In genomic region chr2:207091175-207091574, GRCh38 we compare ENCODE assay signal across 25 cellular contexts.
DNase-seq lines count a peak whose midpoint lies in the region; ATAC-seq and TF ChIP-seq lines count a peak whose summit lies in the region.
"Had no signal": no experiment of that assay in that cellular context is flagged by ENCODE, and none has a peak within 500 bp of the region (broad histone marks: within the 10 kb centered on the region; RNA-seq: fewer than 3 reads in every experiment).

No MANE protein-coding gene starts in this region.

- no peaks in the 10 kb centered on the region for H3K4me1 ChIP-seq in right lobe of liver
- no peaks in the 10 kb centered on the region for H3K4me1 ChIP-seq in prostate gland (replicated peaks)
- H3K4me1 ChIP-seq: testis had no signal

- H3K36me3 ChIP-seq in right lobe of liver (peaks cover 0 to 4% (median 0%) of the 10 kb centered on the region in 4 donors), prostate gland (no peaks in the 10 kb centered on the region)

- H3K27me3 ChIP-seq in right lobe of liver (no peaks in the 10 kb centered on the region), prostate gland (replicated peaks; ENCODE audit: insufficient read depth) (no peaks in the 10 kb centered on the region)
- H3K27me3 ChIP-seq: spleen, testis had no signal

- H3K27me3 Mint-ChIP-seq in WTC11 (ENCODE audit: low read depth) (no peaks in the 10 kb centered on the region), glutamatergic neuron (ENCODE audit: unreplicated experiment) (peaks cover 19% of the 10 kb centered on the region)
- H3K27me3 Mint-ChIP-seq: activated naive CD4-positive, alpha-beta T cell treated with anti-CD3 and anti-CD28 coated beads, Interleukin-2, amount 50 U/mL, for 24 hours; CD4-positive, alpha-beta memory T cell; memory B cell had no signal

- in situ Hi-C loops in GM13977 (cut with MboI; ENCODE audit: low pct_unique_long_range_greater_than_20kb, low sequenced_read_pairs, unreplicated experiment) = no loop called here

- H3K4me3 ChIP-seq in right lobe of liver = no peak overlapping the region
- H3K4me3 ChIP-seq in prostate gland = no peak overlapping the region
- H3K4me3 ChIP-seq: GM23248, K562, spleen, testis had no signal

- H3K27ac Mint-ChIP-seq in WTC11 (peak overlapping the region; percentile 39; the same call in 1 of the 2 replicates), glutamatergic neuron (ENCODE audit: unreplicated experiment) (peak overlapping the region; percentile 65)
- H3K27ac Mint-ChIP-seq: memory B cell; stimulated activated effector memory CD8-positive, alpha-beta T cell treated with anti-CD3 and anti-CD28 coated beads, Interleukin-12 subunit alpha, Interleukin-12 subunit beta, amount 100 ng/mL, for 72 hours; T-helper 2 cell treated with Interferon-gamma antibody and Interleukin-4, amounts not matched to agents 5 μg/mL and 100 μg/mL, for 36 hours had no signal

- ATAC-seq in WTC11 (no peak), right lobe of liver (peak; percentile 64 to 75 (median 69)), HG02588 (IDR thresholded peaks at IDR 0.05; ENCODE audit: unreplicated experiment) (no peak), GM21723 (IDR thresholded peaks at IDR 0.05; ENCODE audit: unreplicated experiment) (no peak)
- ATAC-seq: K562; stimulated activated effector memory CD8-positive, alpha-beta T cell treated with anti-CD3 and anti-CD28 coated beads, Interleukin-12 subunit alpha, Interleukin-12 subunit beta, amount 100 ng/mL, for 72 hours had no signal

- POLR2A ChIA-PET in WTC11 (lab: Charles Lee) = no interaction called here

- intact Hi-C loops in right lobe of liver (cut with DNase I) = no loop called here
- intact Hi-C loops in prostate gland (cut with DNase I) = no loop called here

- H3K9me3 Mint-ChIP-seq in WTC11 (no peaks in the 10 kb centered on the region), glutamatergic neuron (ENCODE audit: unreplicated experiment) (peaks cover 25% of the 10 kb centered on the region)
- H3K9me3 Mint-ChIP-seq: activated naive CD4-positive, alpha-beta T cell treated with anti-CD3 and anti-CD28 coated beads, Interleukin-2, amount 50 U/mL, for 24 hours; CD4-positive, alpha-beta memory T cell; stimulated activated effector memory CD8-positive, alpha-beta T cell treated with anti-CD3 and anti-CD28 coated beads, Interleukin-12 subunit alpha, Interleukin-12 subunit beta, amount 100 ng/mL, for 72 hours had no signal

- TF ChIP-seq CTCF in WTC11 (IDR thresholded peaks at IDR 0.05) = no peak
- no peak for TF ChIP-seq CTCF in glutamatergic neuron (IDR thresholded peaks at IDR 0.05; ENCODE audit: partially characterized antibody, unreplicated experiment)
- no peak for TF ChIP-seq CTCF in right lobe of liver (IDR thresholded peaks at IDR 0.05)
- TF ChIP-seq CTCF in prostate gland (IDR thresholded peaks at IDR 0.05) = no peak
- TF ChIP-seq CTCF in GM13977 (IDR thresholded peaks at IDR 0.05; ENCODE audit: extremely low read depth, insufficient read depth, missing control alignments) = no peak

- no peak overlapping the region for H3K4me3 Mint-ChIP-seq in WTC11
- peak overlapping the region; percentile 60 for H3K4me3 Mint-ChIP-seq in glutamatergic neuron (ENCODE audit: unreplicated experiment)
- H3K4me3 Mint-ChIP-seq: activated naive CD4-positive, alpha-beta T cell treated with anti-CD3 and anti-CD28 coated beads, Interleukin-2, amount 50 U/mL, for 24 hours; memory B cell; stimulated activated effector memory CD8-positive, alpha-beta T cell treated with anti-CD3 and anti-CD28 coated beads, Interleukin-12 subunit alpha, Interleukin-12 subunit beta, amount 100 ng/mL, for 72 hours; T-helper 2 cell treated with Interferon-gamma antibody and Interleukin-4, amounts not matched to agents 5 μg/mL and 100 μg/mL, for 36 hours had no signal

- H3K9me3 ChIP-seq in right lobe of liver (no peaks in the 10 kb centered on the region), prostate gland (no peaks in the 10 kb centered on the region)
- H3K9me3 ChIP-seq: testis had no signal

- WGBS in right lobe of liver (ENCODE audit: insufficient coverage, low coverage, low lambda C conversion rate, missing lambda C conversion rate) = 36% methylated on average over 2 of the region's 2 CpGs
- 83% methylated on average over 2 of the region's 2 CpGs for WGBS in prostate gland

- H3K36me3 Mint-ChIP-seq in WTC11 = peaks cover 4% of the 10 kb centered on the region
- H3K36me3 Mint-ChIP-seq in glutamatergic neuron (ENCODE audit: unreplicated experiment) = no peaks in the 10 kb centered on the region

- no peak for DNase-seq in WTC11 (ENCODE audit: low spot score)
- no peak for DNase-seq in glutamatergic neuron
- no peak for DNase-seq in right lobe of liver
- DNase-seq in prostate gland (ENCODE audit: low spot score) = no peak
- no peak for DNase-seq in GM13977 (ENCODE audit: low spot score)
- DNase-seq: activated CD4-positive, alpha-beta T cell treated with anti-CD3 and anti-CD28 coated beads, Interleukin-2, amount 50 U/mL, for 4 hours; activated CD4-positive, CD25-positive, alpha-beta regulatory T cell; CD4-positive, alpha-beta memory T cell; central memory CD4-positive, alpha-beta T cell; dermis blood vessel endothelial cell; foreskin fibroblast; GM23248; MM.1S; NCI-H774; nucleus accumbens; spleen; stimulated activated CD4-positive, alpha-beta T cell treated with anti-CD3 and anti-CD28 coated beads, Interleukin-2, amount 100 ng/mL, for 48 hours; testis had no signal

- H3K4me1 Mint-ChIP-seq in WTC11 (peaks cover 69% of the 10 kb centered on the region), glutamatergic neuron (ENCODE audit: low read depth, unreplicated experiment) (peaks cover 69% of the 10 kb centered on the region)
- H3K4me1 Mint-ChIP-seq: stimulated activated effector memory CD8-positive, alpha-beta T cell treated with anti-CD3 and anti-CD28 coated beads, Interleukin-12 subunit alpha, Interleukin-12 subunit beta, amount 100 ng/mL, for 72 hours had no signal

- CTCF ChIA-PET in WTC11 (lab: Charles Lee) = interaction anchor here (1.5 kb wide), 1 partner anchor 24 kb away, joined by 3 read pairs; no protein-coding TSS in a partner anchor

- TF ChIP-seq POLR2A in right lobe of liver (IDR thresholded peaks at IDR 0.05) = no peak
- TF ChIP-seq POLR2A in prostate gland (IDR thresholded peaks at IDR 0.05) = no peak

- H3K27ac ChIP-seq in right lobe of liver = peak overlapping the region in 1 of 3 donors; percentile 1
- H3K27ac ChIP-seq in prostate gland = no peak overlapping the region
- H3K27ac ChIP-seq: GM23248, testis had no signal

TF ChIP-seq in WTC11, 78 proteins besides CTCF, POLR2A, EP300 and RAD21:
- no peak for TF ChIP-seq NFYB (CRISPR knock-in tag; conservative IDR thresholded peaks at IDR 0.05; ENCODE audit: low read depth)
- no peak for TF ChIP-seq TEAD1 (CRISPR knock-in tag; IDR thresholded peaks at IDR 0.05)
- TF ChIP-seq USF2 (CRISPR knock-in tag; IDR thresholded peaks at IDR 0.05) = no peak
TF ChIP-seq in WTC11: peak in this region for 0.

Comparison
In these comparisons a context has a peak if more than half of its experiments do, and no peak if none do; other contexts are left out.
1. ATAC-seq: peak in right lobe of liver (4 of 4); none in WTC11 (single experiment), HG02588 (single experiment) and GM21723 (single experiment).